ENCODE assay signal across 15 cellular contexts in genomic region chr3:37766220-37766605, GRCh38.
DNase-seq lines count a peak whose midpoint lies in the region; ATAC-seq and TF ChIP-seq lines count a peak whose summit lies in the region.
"Had no signal": no experiment of that assay in that cellular context is flagged by ENCODE, and none has a peak within 500 bp of the region (broad histone marks: within the 10 kb centered on the region; RNA-seq: fewer than 3 reads in every experiment).

No MANE protein-coding gene starts in this region.

- intact Hi-C loops in heart right ventricle (cut with DNase I): no loop called here
- intact Hi-C loops in left cardiac atrium (cut with DNase I): no loop called here
- intact Hi-C loops in psoas muscle (cut with DNase I): no loop called here
- intact Hi-C loops in upper lobe of right lung (cut with DNase I): no loop called here
- intact Hi-C loops in activated CD4-positive, alpha-beta T cell treated with anti-CD3 and anti-CD28 coated beads for 36 hours (cut with DNase I, micrococcal nuclease): no loop called here

- H3K4me3 Mint-ChIP-seq in activated CD4-positive, alpha-beta T cell treated with anti-CD3 and anti-CD28 coated beads for 36 hours: no peak overlapping the region
- H3K4me3 Mint-ChIP-seq: CD4-positive, CD25-positive, alpha-beta regulatory T cell; stimulated activated naive CD8-positive, alpha-beta T cell treated with anti-CD3 and anti-CD28 coated beads, Interleukin-15, Interleukin-2, amounts not matched to agents 100 ng/mL and 50 ng/mL, for 24 hours had no signal

- 3 to 19% methylated on average over 1 of the region's 1 CpG for whole genome bisulfite sequencing in heart right ventricle, 2 donors
- 11 to 14% methylated on average over 1 of the region's 1 CpG for WGBS in gastroesophageal sphincter (ENCODE audit: low coverage in 1 of 2), 2 donors
- 19 to 44% (median 26%) methylated on average over 1 of the region's 1 CpG for WGBS in psoas muscle, 3 donors

- DNase-seq in heart right ventricle (no peak), left cardiac atrium (no peak), psoas muscle (no peak), upper lobe of right lung (no peak), GM03348 (ENCODE audit: low spot score) (no peak)
- DNase-seq in activated naive CD4-positive, alpha-beta T cell (lab: John Stamatoyannopoulos, UW): no peak
- no peak for DNase-seq in activated CD4-positive, alpha-beta T cell treated with anti-CD3 and anti-CD28 coated beads for 36 hours
- DNase-seq: activated CD8-positive, alpha-beta memory T cell treated with anti-CD3 and anti-CD28 coated beads for 24 hours; anterior cingulate cortex; CD4-positive, CD25-positive, alpha-beta regulatory T cell; dermis blood vessel endothelial cell; NCI-H1436 treated with DMSO at 0.1 percent for 48 hours; NCI-H510A treated with DMSO at 0.1 percent for 48 hours had no signal

- H3K27me3 ChIP-seq in heart right ventricle: no peaks in the 10 kb centered on the region
- H3K27me3 ChIP-seq in gastroesophageal sphincter: no peaks in the 10 kb centered on the region
- no peaks in the 10 kb centered on the region for H3K27me3 ChIP-seq in psoas muscle (ENCODE audit: insufficient read depth in 3 of 3, low read length in 2 of 3)
- no peaks in the 10 kb centered on the region for H3K27me3 ChIP-seq in upper lobe of right lung

- TF ChIP-seq EP300 in gastroesophageal sphincter (IDR thresholded peaks at IDR 0.05): no peak

- POLR2A ChIA-PET in activated CD4-positive, alpha-beta T cell treated with anti-CD3 and anti-CD28 coated beads for 36 hours (lab: Charles Lee): no interaction called here

- H3K4me3 ChIP-seq in heart right ventricle (peak overlapping the region in 1 of 10 donors; percentile 16), gastroesophageal sphincter (no peak overlapping the region), psoas muscle (no peak overlapping the region), upper lobe of right lung (no peak overlapping the region)

- H3K36me3 ChIP-seq in heart right ventricle (peaks cover 0 to under 1% (median 0%) of the 10 kb centered on the region in 9 donors), gastroesophageal sphincter (no peaks in the 10 kb centered on the region), psoas muscle (ENCODE audit: insufficient read depth in 1 of 2, low read depth in 1 of 2) (no peaks in the 10 kb centered on the region), upper lobe of right lung (no peaks in the 10 kb centered on the region)

- H3K27ac Mint-ChIP-seq in activated CD4-positive, alpha-beta T cell treated with anti-CD3 and anti-CD28 coated beads for 36 hours: no peak overlapping the region
- H3K27ac Mint-ChIP-seq: CD4-positive, CD25-positive, alpha-beta regulatory T cell; stimulated activated naive CD8-positive, alpha-beta T cell treated with anti-CD3 and anti-CD28 coated beads, Interleukin-15, Interleukin-2, amounts not matched to agents 100 ng/mL and 50 ng/mL, for 24 hours had no signal

- H3K27ac ChIP-seq in heart right ventricle (peak overlapping the region; percentile 63 to 97 (median 91)), gastroesophageal sphincter (peak overlapping the region in 3 of 4 donors; percentile 65 to 75 (median 67)), psoas muscle (peak overlapping the region; percentile 55), upper lobe of right lung (peak overlapping the region; percentile 68)

- ATAC-seq in heart right ventricle (no peak), left cardiac atrium (no peak), gastroesophageal sphincter (no peak), psoas muscle (peak in 2 of 4 donors; percentile 36 to 39), upper lobe of right lung (no peak)
- ATAC-seq in activated CD4-positive, alpha-beta T cell treated with anti-CD3 and anti-CD28 coated beads for 36 hours: no peak

- H3K36me3 Mint-ChIP-seq in activated CD4-positive, alpha-beta T cell treated with anti-CD3 and anti-CD28 coated beads for 36 hours (ENCODE audit: low read depth): no peaks in the 10 kb centered on the region
- H3K36me3 Mint-ChIP-seq: CD4-positive, CD25-positive, alpha-beta regulatory T cell had no signal

- TF ChIP-seq CTCF in heart right ventricle (IDR thresholded peaks at IDR 0.05): no peak
- no peak for TF ChIP-seq CTCF in gastroesophageal sphincter (IDR thresholded peaks at IDR 0.05)
- TF ChIP-seq CTCF in psoas muscle (IDR thresholded peaks at IDR 0.05): no peak
- no peak for TF ChIP-seq CTCF in upper lobe of right lung (IDR thresholded peaks at IDR 0.05)

- CTCF ChIA-PET in activated CD4-positive, alpha-beta T cell treated with anti-CD3 and anti-CD28 coated beads for 36 hours (lab: Charles Lee): no interaction called here

- peaks cover 11% of the 10 kb centered on the region for H3K27me3 Mint-ChIP-seq in activated CD4-positive, alpha-beta T cell treated with anti-CD3 and anti-CD28 coated beads for 36 hours

- H3K9me3 Mint-ChIP-seq in activated CD4-positive, alpha-beta T cell treated with anti-CD3 and anti-CD28 coated beads for 36 hours (ENCODE audit: low read depth): no peaks in the 10 kb centered on the region
- H3K9me3 Mint-ChIP-seq: stimulated activated naive CD8-positive, alpha-beta T cell treated with anti-CD3 and anti-CD28 coated beads, Interleukin-15, Interleukin-2, amounts not matched to agents 100 ng/mL and 50 ng/mL, for 24 hours had no signal

- no peaks in the 10 kb centered on the region for H3K9me3 ChIP-seq in heart right ventricle
- no peaks in the 10 kb centered on the region for H3K9me3 ChIP-seq in gastroesophageal sphincter
- H3K9me3 ChIP-seq in psoas muscle: no peaks in the 10 kb centered on the region
- no peaks in the 10 kb centered on the region for H3K9me3 ChIP-seq in upper lobe of right lung

- TF ChIP-seq POLR2A in gastroesophageal sphincter (IDR thresholded peaks at IDR 0.05): no peak

- no peaks in the 10 kb centered on the region for H3K4me1 Mint-ChIP-seq in activated CD4-positive, alpha-beta T cell treated with anti-CD3 and anti-CD28 coated beads for 36 hours
- H3K4me1 Mint-ChIP-seq: CD4-positive, CD25-positive, alpha-beta regulatory T cell had no signal

- H3K4me1 ChIP-seq in heart right ventricle (peaks cover 17 to 95% (median 90%) of the 10 kb centered on the region in 9 donors), gastroesophageal sphincter (peaks cover 0 to 69% (median 19%) of the 10 kb centered on the region in 3 donors), psoas muscle (peaks cover 32% of the 10 kb centered on the region), upper lobe of right lung (peaks cover 67% of the 10 kb centered on the region)
